ENCODE assay signal across 12 cellular contexts in the genomic region with DNA sequence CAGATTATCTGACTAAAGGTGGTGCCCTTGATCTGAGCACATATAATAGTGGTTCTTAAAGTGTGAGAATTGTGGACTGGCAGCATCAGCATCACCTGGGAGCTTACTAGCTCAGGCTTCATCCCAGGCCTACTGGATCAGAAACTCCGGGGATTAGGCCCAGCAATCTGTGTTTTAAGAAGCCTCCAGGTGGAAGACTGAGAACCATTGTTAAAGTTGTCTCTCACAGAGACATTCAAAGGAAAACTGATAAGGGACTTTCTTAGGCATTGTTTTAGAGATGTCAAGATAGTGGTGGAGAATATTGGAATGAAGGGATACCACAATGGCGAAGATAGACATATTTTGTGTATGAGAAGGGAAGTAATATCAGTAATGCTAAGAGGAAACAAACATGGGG. TPM values are rescaled to one million over a fixed set of nuclear protein-coding genes. Genes with fewer than 3 reads are reported as not detected.
DNase-seq lines count a peak whose midpoint lies in the region; ATAC-seq and TF ChIP-seq lines count a peak whose summit lies in the region.
"Had no signal": no experiment of that assay in that cellular context is flagged by ENCODE, and none has a peak within 500 bp of the region (broad histone marks: within the 10 kb centered on the region; RNA-seq: fewer than 3 reads in every experiment).

No MANE protein-coding gene starts in this region.

- no peak for ATAC-seq in heart left ventricle
- ATAC-seq in HG02610 (IDR thresholded peaks at IDR 0.05; ENCODE audit: unreplicated experiment): no peak

- H3K27ac ChIP-seq in cardiac muscle cell (peak overlapping the region; percentile 71), heart left ventricle (no peak overlapping the region), PC-9 (no peak overlapping the region), mesendoderm (ENCODE audit: low read depth, low read length) (no peak overlapping the region)

- no peak overlapping the region for H2BK5ac ChIP-seq in mesendoderm (ENCODE audit: low read length)

- H3K4ac ChIP-seq in mesendoderm (ENCODE audit: low read depth, low read length): no peak overlapping the region

- intact Hi-C loops in heart left ventricle (cut with DNase I): no loop called here
- intact Hi-C loops in PC-9 (cut with micrococcal nuclease; ENCODE audit: unreplicated experiment): loop anchor here (2.0 to 10.0 kb wide), 2 partner anchors 59 to 141 kb away; a partner anchor contains a TSS

- H3K9me2 ChIP-seq in PC-9 (ENCODE audit: insufficient read depth): no peaks in the 10 kb centered on the region

- CTCF ChIA-PET in PC-9 (lab: Charles Lee): no interaction called here

- H3K18ac ChIP-seq in mesendoderm (ENCODE audit: low read length): no peak overlapping the region

- H2BK120ac ChIP-seq in mesendoderm (ENCODE audit: low read depth, low read length): no peak overlapping the region

- DNase-seq in cardiac muscle cell (ENCODE audit: low read depth in 1 of 2, low spot score in 1 of 2) (no peak), heart left ventricle (no peak), PC-9 (no peak), mesendoderm (peak; percentile 86), NCI-H510A treated with DMSO at 0.1 percent for 48 hours (lab: John Stamatoyannopoulos, UW) (no peak)
- no peak for DNase-seq in activated CD4-positive, alpha-beta T cell treated with anti-CD3 and anti-CD28 coated beads, Interleukin-2, amount 50 U/mL, for 48 hours
- DNase-seq: C1 segment of cervical spinal cord; CD4-positive, alpha-beta T cell; COR-L47; DND-41; GDM1 had no signal

- H3K4me3 ChIP-seq in cardiac muscle cell (no peak overlapping the region), heart left ventricle (no peak overlapping the region), PC-9 (no peak overlapping the region), mesendoderm (ENCODE audit: low read length) (no peak overlapping the region)

- no peak overlapping the region for H3K23ac ChIP-seq in mesendoderm (ENCODE audit: low read length)

- H3K79me2 ChIP-seq in PC-9 (ENCODE audit: low read depth): no peaks in the 10 kb centered on the region
- no peaks in the 10 kb centered on the region for H3K79me2 ChIP-seq in mesendoderm (ENCODE audit: control insufficient read depth, insufficient read depth, low read length)

- H4K20me1 ChIP-seq in PC-9 (ENCODE audit: insufficient read depth): no peaks in the 10 kb centered on the region

- H4K5ac ChIP-seq in mesendoderm (ENCODE audit: low read length): no peak overlapping the region

- no peak overlapping the region for H3K56ac ChIP-seq in mesendoderm (ENCODE audit: low read length)

- H3K27me3 ChIP-seq in cardiac muscle cell (no peaks in the 10 kb centered on the region), heart left ventricle (no peaks in the 10 kb centered on the region), PC-9 (ENCODE audit: insufficient read depth, low read depth) (no peaks in the 10 kb centered on the region), mesendoderm (ENCODE audit: insufficient read depth, low read length, poor library complexity) (no peaks in the 10 kb centered on the region)

- H3K9ac ChIP-seq in mesendoderm (ENCODE audit: low read length): no peak overlapping the region

- no peak overlapping the region for H2AFZ ChIP-seq in PC-9

- H3F3A ChIP-seq in PC-9 (ENCODE audit: insufficient read depth, low read depth): peaks cover 6% of the 10 kb centered on the region; the same call in 1 of the 2 replicates

- H2BK15ac ChIP-seq in mesendoderm (replicated peaks; ENCODE audit: low read depth): no peak overlapping the region

- no peaks in the 10 kb centered on the region for H3K9me3 ChIP-seq in cardiac muscle cell (ENCODE audit: low read depth)
- H3K9me3 ChIP-seq in heart left ventricle: no peaks in the 10 kb centered on the region
- H3K9me3 ChIP-seq in PC-9 (ENCODE audit: insufficient read depth, low read depth): no peaks in the 10 kb centered on the region

- H3K79me1 ChIP-seq in mesendoderm (ENCODE audit: low read length): no peaks in the 10 kb centered on the region

- 0 out of 2 replicates have a peak overlapping the region, but pooled peaks have one; percentile 24 for H3K4me2 ChIP-seq in PC-9
- H3K4me2 ChIP-seq in mesendoderm (ENCODE audit: low read length): no peak overlapping the region

- TF ChIP-seq CTCF in cardiac muscle cell (IDR thresholded peaks at IDR 0.05; ENCODE audit: low read depth, low read length) (no peak), heart left ventricle (IDR thresholded peaks at IDR 0.05) (no peak), PC-9 (conservative IDR thresholded peaks at IDR 0.05) (no peak)

- H3K4me1 ChIP-seq in cardiac muscle cell (ENCODE audit: low read depth): peaks cover 24% of the 10 kb centered on the region
- no peaks in the 10 kb centered on the region for H3K4me1 ChIP-seq in heart left ventricle
- H3K4me1 ChIP-seq in PC-9 (replicated peaks; ENCODE audit: insufficient read depth): peaks cover 10% of the 10 kb centered on the region
- peaks cover 4% of the 10 kb centered on the region for H3K4me1 ChIP-seq in mesendoderm (ENCODE audit: control insufficient read depth, low read depth, low read length)

- POLR2A ChIA-PET in PC-9 (lab: Charles Lee; ENCODE audit: unreplicated experiment): interaction anchor here (0.6 kb wide), 1 partner anchor 226 kb away, joined by 3 read pairs; no protein-coding TSS in a partner anchor

- no TSS peak for BruUV-seq in PC-9 (replicated peaks; lab: Mats Ljungman, UMichigan)

- no peak overlapping the region for H4K8ac ChIP-seq in mesendoderm (ENCODE audit: low read depth, low read length)

- H2AK5ac ChIP-seq in mesendoderm (ENCODE audit: low read length): no peak overlapping the region

- no peak for TF ChIP-seq POLR2A in heart left ventricle (IDR thresholded peaks at IDR 0.05)

- 93 to 99% (median 96%) methylated on average over 2 of the region's 2 CpGs for WGBS in heart left ventricle, 4 donors
- WGBS in mesendoderm (ENCODE audit: extremely low coverage, insufficient coverage, low lambda C conversion rate): 100% methylated on average over 1 of the region's 2 CpGs

- peaks cover 7% of the 10 kb centered on the region for H3K36me3 ChIP-seq in cardiac muscle cell
- peaks cover 0 to 87% (median 49%) of the 10 kb centered on the region in 9 donors for H3K36me3 ChIP-seq in heart left ventricle
- H3K36me3 ChIP-seq in PC-9 (ENCODE audit: low read depth): 0 out of 2 replicates have a peak, but pooled peaks cover 10% of the 10 kb centered on the region
- no peaks in the 10 kb centered on the region for H3K36me3 ChIP-seq in mesendoderm (ENCODE audit: control insufficient read depth, insufficient read depth, low read length)

RNA-seq across cellular contexts. Expression of a gene that starts 59.5 kb away (rescaled TPM):
- total RNA-seq in cardiac muscle cell (16.5 and 34.8 TPM in 2 replicates), heart left ventricle (10 to 100 TPM; 15.4 to 29.1 (median 23.7) TPM), PC-9 (2021) (46.3 and 47.8 TPM in 2 replicates)
- polyA plus RNA-seq in cardiac muscle cell (20.4 and 27.4 TPM in 2 replicates), heart left ventricle (10 to 100 TPM in 1 of 2 donors, 1 to 10 TPM in 1; 5.8 to 10.5 TPM)
- 6.9 TPM for polyA plus RNA-seq in mesendoderm (2013, experiment 1 of 2)
- polyA plus RNA-seq in mesendoderm (2013, experiment 2 of 2): 6.7 TPM
